14 cellular contexts compared by ENCODE assay signal in the genomic region with DNA sequence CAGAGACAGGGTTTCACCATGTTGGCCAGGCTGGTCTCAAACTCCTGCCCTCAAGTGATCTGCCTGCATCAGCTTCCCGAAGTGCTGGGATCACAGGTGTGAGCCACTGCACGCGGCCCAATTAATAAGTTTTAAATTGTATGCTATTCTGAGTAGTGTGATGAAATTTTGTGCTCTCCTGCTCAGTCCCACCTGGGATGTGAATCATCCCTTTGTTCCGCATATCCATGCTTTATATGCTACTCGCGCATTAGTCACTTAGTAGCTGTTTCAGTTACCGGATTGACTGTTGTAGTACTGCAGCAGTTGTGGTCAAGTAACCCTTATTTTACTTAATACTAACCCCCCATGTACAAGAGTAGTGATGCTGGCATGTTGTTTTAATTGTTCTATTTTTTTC. TPM values are rescaled to one million over a fixed set of nuclear protein-coding genes. Genes with fewer than 3 reads are reported as not detected.
DNase-seq lines count a peak whose midpoint lies in the region; ATAC-seq and TF ChIP-seq lines count a peak whose summit lies in the region.
"Had no signal": no experiment of that assay in that cellular context is flagged by ENCODE, and none has a peak within 500 bp of the region (broad histone marks: within the 10 kb centered on the region; RNA-seq: fewer than 3 reads in every experiment).

No MANE protein-coding gene starts in this region.

- DNase-seq in EL = peak; percentile 70
- DNase-seq in MG63 = peak; percentile 9
- peak; percentile 71 for DNase-seq in brain microvascular endothelial cell
- DNase-seq in myocyte (ENCODE audit: low read depth) = peak; percentile 60
- DNase-seq in NK-92 treated with Interleukin-12 subunit alpha and Interleukin-12 subunit beta, amount 100 ng/mL, for 24 hours (lab: John Stamatoyannopoulos, UW) = no peak
- DNase-seq in testis = no peak
- DNase-seq: DMS79, heart left ventricle, NCI-H1092 treated with DMSO at 0.1 percent for 48 hours, NCI-H774, small intestine, T-helper 2 cell had no signal

- intact Hi-C loops in testis (cut with DNase I; ENCODE audit: low total_unique reads) = no loop called here

- 78 to 84% methylated on average over 7 of the region's 7 CpGs for WGBS in testis, 2 donors

- no peaks in the 10 kb centered on the region for H3K4me1 ChIP-seq in testis

- in situ Hi-C loops in brain microvascular endothelial cell (cut with HindIII; ENCODE audit: low pct_ligation_motif_present, low sequenced_read_pairs) = no loop called here

- H3K36me3 ChIP-seq in MG63 (peaks cover 2% of the 10 kb centered on the region; the same call in 1 of the 2 replicates), brain microvascular endothelial cell (replicated peaks) (no peaks in the 10 kb centered on the region), testis (ENCODE audit: low read depth, missing control alignments) (no peaks in the 10 kb centered on the region)
- H3K36me3 ChIP-seq: heart left ventricle had no signal

- ATAC-seq in HG02588 (IDR thresholded peaks at IDR 0.05; ENCODE audit: unreplicated experiment) (no peak), HG02678 (IDR thresholded peaks at IDR 0.05; ENCODE audit: unreplicated experiment) (no peak)
- ATAC-seq: heart left ventricle had no signal

- no peak for TF ChIP-seq POLR2A in testis (IDR thresholded peaks at IDR 0.05)

- H3K27me3 ChIP-seq in MG63 (no peaks in the 10 kb centered on the region), brain microvascular endothelial cell (replicated peaks) (no peaks in the 10 kb centered on the region), testis (no peaks in the 10 kb centered on the region)
- H3K27me3 ChIP-seq: heart left ventricle had no signal

- H3K27ac ChIP-seq in brain microvascular endothelial cell (no peak overlapping the region), testis (no peak overlapping the region)
- H3K27ac ChIP-seq: heart left ventricle had no signal

- no peak overlapping the region for H3K4me3 ChIP-seq in MG63
- no peak overlapping the region for H3K4me3 ChIP-seq in brain microvascular endothelial cell (ENCODE audit: low read depth, low read length)
- H3K4me3 ChIP-seq in testis = no peak overlapping the region
- H3K4me3 ChIP-seq: heart left ventricle had no signal

- TF ChIP-seq CTCF in brain microvascular endothelial cell (IDR thresholded peaks at IDR 0.05; ENCODE audit: low read depth, low read length, missing control alignments) (no peak), testis (IDR thresholded peaks at IDR 0.05) (no peak)

- H3K9me3 ChIP-seq in MG63 (no peaks in the 10 kb centered on the region), testis (no peaks in the 10 kb centered on the region)

RNA-seq across cellular contexts. Expression of a gene that starts 47.3 kb away (rescaled TPM):
- total RNA-seq in MG63 (2014; rRNA removed; shearing (Covaris generic); ENCODE audit: low replicate concordance) = not detected in 2 replicates
- total RNA-seq in myocyte (0.21 and 0.51 TPM in 2 replicates), testis (under 1 TPM; 0.68 to 0.87 TPM)
- 0.20 TPM for polyA plus RNA-seq in myocyte (2012)
- polyA plus RNA-seq in testis (ENCODE audit: insufficient read depth, low read depth, low replicate concordance) = 1.4 TPM
- polyA plus RNA-seq: heart left ventricle had no signal

Comparison
In these comparisons a context has a peak if more than half of its experiments do, and no peak if none do; other contexts are left out.
1. DNase-seq: peak in EL (single experiment), MG63 (single experiment), brain microvascular endothelial cell (single experiment) and myocyte (single experiment); none in NK-92 treated with Interleukin-12 subunit alpha and Interleukin-12 subunit beta, amount 100 ng/mL, for 24 hours (single experiment) and testis (single experiment).